Comparison of ENCODE assay signal across 8 cellular contexts in the genomic region with DNA sequence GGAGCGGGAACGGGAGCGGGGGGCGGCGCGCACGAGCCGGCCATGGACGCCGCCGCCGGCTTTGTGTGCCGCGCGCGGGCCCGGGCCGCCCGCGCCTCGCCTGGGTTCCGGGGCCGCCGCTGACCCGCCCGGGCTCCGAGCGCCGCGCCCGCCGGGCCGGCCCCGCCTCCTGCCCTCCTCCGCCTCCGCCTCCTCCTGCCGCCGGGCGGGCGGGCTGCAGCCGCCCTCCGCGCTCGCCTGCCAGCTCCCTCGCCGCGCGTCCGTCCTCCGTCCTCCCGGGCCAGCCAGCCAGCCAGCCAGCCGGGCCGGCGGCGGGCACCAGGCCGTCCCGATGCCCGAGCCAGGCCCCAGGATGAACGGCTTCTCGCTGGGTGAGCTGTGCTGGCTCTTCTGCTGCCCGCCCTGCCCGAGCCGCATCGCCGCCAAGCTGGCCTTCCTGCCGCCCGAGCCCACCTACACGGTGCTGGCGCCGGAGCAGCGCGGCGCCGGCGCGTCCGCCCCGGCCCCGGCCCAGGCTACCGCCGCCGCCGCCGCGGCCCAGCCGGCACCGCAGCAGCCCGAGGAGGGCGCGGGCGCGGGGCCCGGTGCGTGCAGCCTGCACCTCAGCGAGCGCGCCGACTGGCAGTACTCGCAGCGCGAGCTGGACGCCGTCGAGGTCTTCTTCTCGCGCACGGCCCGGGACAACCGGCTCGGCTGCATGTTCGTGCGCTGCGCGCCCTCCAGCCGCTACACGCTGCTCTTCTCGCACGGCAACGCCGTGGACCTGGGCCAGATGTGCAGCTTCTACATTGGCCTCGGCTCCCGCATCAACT. TPM values are rescaled to one million over a fixed set of nuclear protein-coding genes. Genes with fewer than 3 reads are reported as not detected.
A peak's percentile ranks its signal among the peaks of the same experiment; 100 is the strongest.
DNase-seq lines count a peak whose midpoint lies in the region; ATAC-seq and TF ChIP-seq lines count a peak whose summit lies in the region.

A gene (plus strand): TSS at position 212 of the 812 bp plus-strand sequence. CDS start 120 bp downstream, at position 332.

- H3K27ac ChIP-seq in 22Rv1: peak within 1 kb of the TSS; percentile 80
- H3K27ac ChIP-seq in esophagus muscularis mucosa (replicated peaks in 1 of 4): peak within 1 kb of the TSS; percentile 86 to 92 (median 89)
- H3K27ac ChIP-seq in mucosa of rectum (ENCODE audit: low read depth in 2 of 2, low read length in 2 of 2): peak within 1 kb of the TSS; percentile 85 to 96
- H3K27ac ChIP-seq in substantia nigra (ENCODE audit: low read depth, low read length, poor library complexity, severe bottlenecking): peak within 1 kb of the TSS; percentile 32

- H3K9ac ChIP-seq in mucosa of rectum (ENCODE audit: low read depth in 1 of 2, low read length in 2 of 2): peak within 1 kb of the TSS; percentile 89 to 94

- H3K9me3 ChIP-seq in esophagus muscularis mucosa: no peaks in the 10 kb centered on the region
- no peaks in the 10 kb centered on the region for H3K9me3 ChIP-seq in mucosa of rectum (ENCODE audit: control insufficient read depth in 2 of 2, low read length in 2 of 2)

- peak; percentile 63 for DNase-seq in NCI-H774 (lab: John Stamatoyannopoulos, UW)
- DNase-seq in activated T-cell treated with anti-CD3 and anti-CD28 coated beads for 48 hours (ENCODE audit: low read depth): peak; percentile 54
- DNase-seq in esophagus muscularis mucosa (ENCODE audit: extremely low spot score): no peak
- DNase-seq in substantia nigra (lab: John Stamatoyannopoulos, UW): peak in 36 of 49 donors; percentile 7 to 75 (median 32)

- WGBS in esophagus muscularis mucosa: 0% methylated on average over 2 of the region's 122 CpGs

- H3K36me3 ChIP-seq in esophagus muscularis mucosa: no peaks in the 10 kb centered on the region
- H3K36me3 ChIP-seq in mucosa of rectum (ENCODE audit: control insufficient read depth in 2 of 2, insufficient read depth in 2 of 2, low read length in 2 of 2): peaks cover 0 to 6% of the 10 kb centered on the region in 2 donors

- intact Hi-C loops in esophagus muscularis mucosa (cut with DNase I): loop anchor here (2.0 to 10.0 kb wide), 3 partner anchors 81 to 1349 kb away; a partner anchor contains a TSS

- H3K27me3 ChIP-seq in esophagus muscularis mucosa: no peaks in the 10 kb centered on the region
- H3K27me3 ChIP-seq in mucosa of rectum (ENCODE audit: control insufficient read depth in 2 of 2, insufficient read depth in 2 of 2, low read length in 2 of 2): no peaks in the 10 kb centered on the region

- TF ChIP-seq CTCF in 22Rv1 (IDR thresholded peaks at IDR 0.05): no peak
- TF ChIP-seq CTCF in esophagus muscularis mucosa (IDR thresholded peaks at IDR 0.05): no peak

- H3K4me3 ChIP-seq in esophagus muscularis mucosa (peak within 1 kb of the TSS; percentile 73 to 92 (median 84)), mucosa of rectum (ENCODE audit: low read length in 2 of 2) (peak within 1 kb of the TSS; percentile 89 to 93)

- no peak for TF ChIP-seq POLR2A in GM18505 (IDR thresholded peaks at IDR 0.05; ENCODE audit: borderline replicate concordance, extremely low read depth, insufficient read depth, insufficient read length)
- no peak for TF ChIP-seq POLR2A in esophagus muscularis mucosa (IDR thresholded peaks at IDR 0.05; ENCODE audit: low read depth)

- ATAC-seq in GM18505 (IDR thresholded peaks at IDR 0.05; ENCODE audit: unreplicated experiment): peak; percentile 75
- peak; percentile 74 for ATAC-seq in HG02973 (IDR thresholded peaks at IDR 0.05; ENCODE audit: unreplicated experiment)

- peaks cover 14 to 36% (median 28%) of the 10 kb centered on the region in 4 donors for H3K4me1 ChIP-seq in esophagus muscularis mucosa
- H3K4me1 ChIP-seq in mucosa of rectum (ENCODE audit: control insufficient read depth in 2 of 2, insufficient read depth in 2 of 2, low read length in 2 of 2): peaks cover 5 to 26% of the 10 kb centered on the region in 2 donors

- no peak for TF ChIP-seq EP300 in esophagus muscularis mucosa (IDR thresholded peaks at IDR 0.05)

RNA-seq across cellular contexts. Expression of the gene that starts here (rescaled TPM):
- total RNA-seq in esophagus muscularis mucosa: 1 to 10 TPM; 1.5 to 7.1 (median 3.5) TPM

Comparison
In these comparisons a context has a peak if more than half of its experiments do, and no peak if none do; other contexts are left out.
1. H3K27ac ChIP-seq: peak in every context shown above with its lines; median percentile 90 in mucosa of rectum; 89 in esophagus muscularis mucosa; 80 in 22Rv1; 32 in substantia nigra.